22 cellular contexts compared by ENCODE assay signal in genomic region chr11:128193633-128194032, GRCh38.
A peak's percentile ranks its signal among the peaks of the same experiment; 100 is the strongest.
DNase-seq lines count a peak whose midpoint lies in the region; ATAC-seq and TF ChIP-seq lines count a peak whose summit lies in the region.
"Had no signal": no experiment of that assay in that cellular context is flagged by ENCODE, and none has a peak within 500 bp of the region (broad histone marks: within the 10 kb centered on the region; RNA-seq: fewer than 3 reads in every experiment).

No MANE protein-coding gene starts in this region.

- DNase-seq in activated naive CD4-positive, alpha-beta T cell treated with anti-CD3 and anti-CD28 coated beads for 36 hours, result peak; percentile 32
- DNase-seq in activated naive CD4-positive, alpha-beta T cell treated with anti-CD3 and anti-CD28 coated beads, Interleukin-2, amount 50 U/mL, for 16 hours, result no peak
- DNase-seq in activated naive CD8-positive, alpha-beta T cell treated with anti-CD3 and anti-CD28 coated beads for 36 hours, result no peak
- no peak for DNase-seq in natural killer cell
- DNase-seq in hepatocyte (ENCODE audit: low spot score), result no peak
- DNase-seq in COLO668 (lab: John Stamatoyannopoulos, UW; ENCODE audit: unreplicated experiment), result no peak
- no peak for DNase-seq in pons (ENCODE audit: low spot score)
- DNase-seq: activated B cell treated with CpG ODN at 0.5 μM for 24 hours; activated CD4-positive, alpha-beta memory T cell treated with anti-CD3 and anti-CD28 coated beads, Interleukin-2, amount 10 ng/mL, durations not matched to agents 7 days and 5 days; activated T-cell treated with anti-CD3 and anti-CD28 coated beads, Interleukin-2, amount 50 U/mL, for 4 hours; naive B cell; NCI-H2029 treated with DMSO at 0.1 percent for 48 hours; NCI-H345; NCI-H774; retina; RPMI8226 had no signal

- H3K9ac ChIP-seq in Loucy (ENCODE audit: low read depth, low read length, poor library complexity, severe bottlenecking), result peak overlapping the region; percentile 70

- CTCF ChIA-PET in activated naive CD4-positive, alpha-beta T cell treated with anti-CD3 and anti-CD28 coated beads for 36 hours (lab: Charles Lee), result interaction anchor here (1.3 to 3.3 kb wide), 3 partner anchors 36 to 564 kb away, joined by 4 to 16 read pairs (median 5); no protein-coding TSS in a partner anchor

- TF ChIP-seq CTCF in Loucy (conservative IDR thresholded peaks at IDR 0.05; ENCODE audit: low read length), result no peak
- no peak for TF ChIP-seq CTCF in natural killer cell (IDR thresholded peaks at IDR 0.05)
- no peak for TF ChIP-seq CTCF in hepatocyte (IDR thresholded peaks at IDR 0.05; ENCODE audit: poor library complexity)

- no peaks in the 10 kb centered on the region for H3K9me2 ChIP-seq in Loucy (replicated peaks; ENCODE audit: low read depth, low read length)
- no peaks in the 10 kb centered on the region for H3K9me2 ChIP-seq in hepatocyte (replicated peaks; ENCODE audit: insufficient read depth)

- peaks cover 49% of the 10 kb centered on the region for H3K4me1 Mint-ChIP-seq in activated naive CD4-positive, alpha-beta T cell treated with anti-CD3 and anti-CD28 coated beads for 36 hours (ENCODE audit: low read depth)
- H3K4me1 Mint-ChIP-seq in activated naive CD8-positive, alpha-beta T cell treated with anti-CD3 and anti-CD28 coated beads for 36 hours, result peaks cover 38% of the 10 kb centered on the region
- peaks cover 64 to 75% of the 10 kb centered on the region in 2 donors for H3K4me1 Mint-ChIP-seq in natural killer cell

- H3K27ac Mint-ChIP-seq in activated naive CD4-positive, alpha-beta T cell treated with anti-CD3 and anti-CD28 coated beads for 36 hours, result peak overlapping the region; percentile 2
- peak overlapping the region; percentile 26 for H3K27ac Mint-ChIP-seq in activated naive CD8-positive, alpha-beta T cell treated with anti-CD3 and anti-CD28 coated beads for 36 hours
- H3K27ac Mint-ChIP-seq in natural killer cell, result peak overlapping the region; percentile 74 to 76
- H3K27ac Mint-ChIP-seq: activated B cell treated with CpG ODN at 0.5 μM for 24 hours; activated CD4-positive, alpha-beta memory T cell treated with anti-CD3 and anti-CD28 coated beads, Interleukin-2, amount 10 ng/mL, durations not matched to agents 7 days and 5 days; activated naive CD4-positive, alpha-beta T cell treated with anti-CD3 and anti-CD28 coated beads, Interleukin-2, amount 50 U/mL, for 72 hours; CD14-positive monocyte had no signal

- H3K27me3 Mint-ChIP-seq in activated naive CD4-positive, alpha-beta T cell treated with anti-CD3 and anti-CD28 coated beads for 36 hours (ENCODE audit: low read depth), result no peaks in the 10 kb centered on the region
- no peaks in the 10 kb centered on the region for H3K27me3 Mint-ChIP-seq in activated naive CD8-positive, alpha-beta T cell treated with anti-CD3 and anti-CD28 coated beads for 36 hours
- H3K27me3 Mint-ChIP-seq in natural killer cell (ENCODE audit: low read depth in 2 of 2), result no peaks in the 10 kb centered on the region
- H3K27me3 Mint-ChIP-seq: activated B cell treated with CpG ODN at 0.5 μM for 24 hours, naive B cell had no signal

- WGBS in hepatocyte (ENCODE audit: low lambda C conversion rate, missing lambda C conversion rate), result 74% methylated on average over 5 of the region's 5 CpGs

- H2AFZ ChIP-seq in Loucy (ENCODE audit: low read length) (0 out of 2 replicates have a peak overlapping the region, but pooled peaks have one; percentile 2), hepatocyte (no peak overlapping the region)

- H3K36me3 Mint-ChIP-seq in activated naive CD4-positive, alpha-beta T cell treated with anti-CD3 and anti-CD28 coated beads for 36 hours (ENCODE audit: low read depth), result no peaks in the 10 kb centered on the region
- H3K36me3 Mint-ChIP-seq in activated naive CD8-positive, alpha-beta T cell treated with anti-CD3 and anti-CD28 coated beads for 36 hours, result no peaks in the 10 kb centered on the region
- H3K36me3 Mint-ChIP-seq in natural killer cell, result no peaks in the 10 kb centered on the region
- H3K36me3 Mint-ChIP-seq: activated naive CD4-positive, alpha-beta T cell treated with anti-CD3 and anti-CD28 coated beads, Interleukin-2, amount 50 U/mL, for 72 hours; CD14-positive monocyte; naive B cell had no signal

- no peak for ATAC-seq in natural killer cell
- ATAC-seq: activated T-cell treated with anti-CD3 and anti-CD28 coated beads, Interleukin-2, amount 50 U/mL, for 4 hours; HCT116 had no signal

- H3K9me3 ChIP-seq in Loucy (ENCODE audit: insufficient read depth, low read depth, low read length), result no peaks in the 10 kb centered on the region
- no peaks in the 10 kb centered on the region for H3K9me3 ChIP-seq in hepatocyte (ENCODE audit: low read depth)
- H3K9me3 ChIP-seq: vagina had no signal

- H3K4me3 ChIP-seq in Loucy (ENCODE audit: low read length, poor library complexity, severe bottlenecking) (no peak overlapping the region), hepatocyte (no peak overlapping the region)
- H3K4me3 ChIP-seq: smooth muscle cell, vagina had no signal

- H3K27me3 ChIP-seq in Loucy (ENCODE audit: insufficient read depth, low read length, poor library complexity, severe bottlenecking) (no peaks in the 10 kb centered on the region), hepatocyte (no peaks in the 10 kb centered on the region)
- H3K27me3 ChIP-seq: vagina had no signal

- peak overlapping the region; percentile 63 for H3K4me2 ChIP-seq in Loucy (ENCODE audit: low read depth, low read length, poor library complexity, severe bottlenecking)
- H3K4me2 ChIP-seq in hepatocyte, result no peak overlapping the region
- H3K4me2 ChIP-seq: smooth muscle cell had no signal

- peak overlapping the region; percentile 29 for H3K4me3 Mint-ChIP-seq in activated naive CD4-positive, alpha-beta T cell treated with anti-CD3 and anti-CD28 coated beads for 36 hours
- no peak overlapping the region for H3K4me3 Mint-ChIP-seq in activated naive CD8-positive, alpha-beta T cell treated with anti-CD3 and anti-CD28 coated beads for 36 hours
- peak overlapping the region; percentile 7 for H3K4me3 Mint-ChIP-seq in natural killer cell
- H3K4me3 Mint-ChIP-seq: activated B cell treated with CpG ODN at 0.5 μM for 24 hours; activated CD4-positive, alpha-beta memory T cell treated with anti-CD3 and anti-CD28 coated beads, Interleukin-2, amount 10 ng/mL, durations not matched to agents 7 days and 5 days; activated T-cell treated with anti-CD3 and anti-CD28 coated beads, Interleukin-2, amount 50 U/mL, for 4 hours; CD14-positive monocyte had no signal

- H4K20me1 ChIP-seq in Loucy (ENCODE audit: insufficient read depth, low read length, poor library complexity, severe bottlenecking), result no peaks in the 10 kb centered on the region
- H4K20me1 ChIP-seq in hepatocyte (ENCODE audit: insufficient read depth, poor library complexity, severe bottlenecking), result no peaks in the 10 kb centered on the region

- H3K4me1 ChIP-seq in Loucy (ENCODE audit: insufficient read depth, low read length, poor library complexity, severe bottlenecking) (peaks cover 49% of the 10 kb centered on the region), hepatocyte (ENCODE audit: insufficient read depth) (no peaks in the 10 kb centered on the region)
- H3K4me1 ChIP-seq: vagina had no signal

- H3K9me3 Mint-ChIP-seq in activated naive CD4-positive, alpha-beta T cell treated with anti-CD3 and anti-CD28 coated beads for 36 hours, result no peaks in the 10 kb centered on the region
- H3K9me3 Mint-ChIP-seq in activated naive CD8-positive, alpha-beta T cell treated with anti-CD3 and anti-CD28 coated beads for 36 hours, result no peaks in the 10 kb centered on the region
- H3K9me3 Mint-ChIP-seq in natural killer cell, result no peaks in the 10 kb centered on the region
- H3K9me3 Mint-ChIP-seq: activated B cell treated with CpG ODN at 0.5 μM for 24 hours; activated CD4-positive, alpha-beta memory T cell treated with anti-CD3 and anti-CD28 coated beads, Interleukin-2, amount 10 ng/mL, durations not matched to agents 7 days and 5 days; activated naive CD4-positive, alpha-beta T cell treated with anti-CD3 and anti-CD28 coated beads, Interleukin-2, amount 50 U/mL, for 72 hours; activated T-cell treated with anti-CD3 and anti-CD28 coated beads, Interleukin-2, amount 50 U/mL, for 4 hours; CD14-positive monocyte; naive B cell had no signal

- no peak overlapping the region for H3K27ac ChIP-seq in hepatocyte
- H3K27ac ChIP-seq: vagina had no signal

- H3K79me2 ChIP-seq in Loucy (ENCODE audit: insufficient read depth, low read length) (no peaks in the 10 kb centered on the region), hepatocyte (no peaks in the 10 kb centered on the region)

- H3F3A ChIP-seq in Loucy (ENCODE audit: low read depth), result peaks cover 4% of the 10 kb centered on the region; the same call in 1 of the 2 replicates

- intact Hi-C loops in activated naive CD4-positive, alpha-beta T cell treated with anti-CD3 and anti-CD28 coated beads for 36 hours (cut with micrococcal nuclease), result loop anchor here (2.0 to 5.0 kb wide), 4 partner anchors 277 to 1089 kb away; no protein-coding TSS in a partner anchor
- intact Hi-C loops in natural killer cell (cut with micrococcal nuclease), result loop anchor here (5.0 kb wide), 2 partner anchors 109 to 324 kb away; no protein-coding TSS in a partner anchor

- H3K36me3 ChIP-seq in Loucy (ENCODE audit: insufficient read depth, low read length), result no peaks in the 10 kb centered on the region
- H3K36me3 ChIP-seq in hepatocyte (replicated peaks; ENCODE audit: insufficient read depth, low read depth), result no peaks in the 10 kb centered on the region
- H3K36me3 ChIP-seq: vagina had no signal

Comparison
In these comparisons a context has a peak if more than half of its experiments do, and no peak if none do; other contexts are left out.
1. H3K27ac Mint-ChIP-seq: peak in every context shown above with its lines; median percentile 75 in natural killer cell; 26 in activated naive CD8-positive, alpha-beta T cell treated with anti-CD3 and anti-CD28 coated beads for 36 hours; 2 in activated naive CD4-positive, alpha-beta T cell treated with anti-CD3 and anti-CD28 coated beads for 36 hours.